Comparison of ENCODE assay signal across 10 cellular contexts in the genomic region with DNA sequence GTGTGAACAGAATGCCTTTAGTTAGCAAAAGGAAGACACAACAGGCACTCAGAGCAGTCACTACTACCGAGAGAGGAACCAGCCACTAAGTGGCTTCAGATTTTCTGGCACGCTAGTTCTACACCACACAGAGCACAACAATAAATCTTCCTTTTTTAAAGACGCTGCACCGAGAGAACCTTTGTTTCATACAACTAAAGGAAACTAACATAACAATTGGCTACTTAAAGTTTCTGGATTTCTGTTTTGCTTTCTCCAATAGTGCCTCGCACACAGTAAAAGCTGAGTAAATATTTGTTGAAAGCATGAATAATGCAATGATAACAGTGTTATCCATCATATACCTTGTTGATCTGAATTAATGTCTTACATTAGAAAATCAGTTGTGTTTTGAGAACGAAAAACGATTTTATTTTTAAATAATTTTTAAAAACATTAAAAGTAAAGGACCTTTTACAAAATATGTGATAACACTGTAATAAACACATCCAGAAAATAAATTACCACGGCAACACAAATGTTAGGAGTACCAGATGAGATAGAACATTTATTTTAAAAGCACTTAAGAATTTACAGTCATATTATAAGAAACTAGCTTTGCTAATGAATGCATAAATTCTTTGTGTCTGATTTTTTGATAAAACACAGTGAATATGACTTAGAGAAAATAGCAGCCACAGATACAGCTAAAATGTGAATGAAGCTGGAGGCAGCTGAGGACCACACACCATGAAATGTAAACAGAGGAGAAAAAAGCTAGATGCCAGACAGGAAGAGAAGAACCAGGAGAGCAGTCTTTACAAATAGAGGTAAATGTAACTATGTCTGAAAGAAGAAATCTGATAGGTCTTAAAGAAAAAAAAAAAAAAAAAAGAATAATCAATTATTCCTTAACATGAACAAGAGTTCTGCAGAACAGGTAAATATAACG. TPM values are rescaled to one million over a fixed set of nuclear protein-coding genes. Genes with fewer than 3 reads are reported as not detected.
A peak's percentile ranks its signal among the peaks of the same experiment; 100 is the strongest.
DNase-seq lines count a peak whose midpoint lies in the region; ATAC-seq and TF ChIP-seq lines count a peak whose summit lies in the region.
"Had no signal": no experiment of that assay in that cellular context is flagged by ENCODE, and none has a peak within 500 bp of the region (broad histone marks: within the 10 kb centered on the region; RNA-seq: fewer than 3 reads in every experiment).

No MANE protein-coding gene starts in this region.

- DNase-seq in DMS79 (lab: John Stamatoyannopoulos, UW): peak; percentile 20
- peak; percentile 31 for DNase-seq in NCI-H1105 (lab: John Stamatoyannopoulos, UW)
- peak in 1 of 2 experiments; percentile 73 for DNase-seq in SJSA1 (ENCODE audit: low read depth in 1 of 2, low spot score in 2 of 2)
- no peak for DNase-seq in left colon
- DNase-seq in WERI-Rb-1: no peak
- DNase-seq in ACHN: no peak
- DNase-seq in activated CD4-positive, alpha-beta T cell treated with anti-CD3 and anti-CD28 coated beads, Interleukin-2, amount 50 U/mL, for 4 hours: no peak
- no peak for DNase-seq in Kasumi-1 (lab: John Stamatoyannopoulos, UW)
- DNase-seq: activated CD4-positive, alpha-beta T cell treated with anti-CD3 and anti-CD28 coated beads, Interleukin-2, amount 50 U/mL, for 1 hour had no signal

- H3K9me3 ChIP-seq in SJSA1 (replicated peaks) (no peaks in the 10 kb centered on the region), WERI-Rb-1 (ENCODE audit: severe bottlenecking) (no peaks in the 10 kb centered on the region)

- H3K27me3 ChIP-seq in SJSA1 (replicated peaks) (no peaks in the 10 kb centered on the region), WERI-Rb-1 (ENCODE audit: insufficient read depth, low read depth, severe bottlenecking) (no peaks in the 10 kb centered on the region)

- peak; percentile 61 for ATAC-seq in left colon

- in situ Hi-C loops in ACHN (cut with HindIII; ENCODE audit: low pct_ligation_motif_present, low pct_unique_long_range_greater_than_20kb, low sequenced_read_pairs): no loop called here

- no peak for TF ChIP-seq CTCF in WERI-Rb-1 (IDR thresholded peaks at IDR 0.05; ENCODE audit: low read depth, low read length)

- intact Hi-C loops in left colon (cut with DNase I, micrococcal nuclease): no loop called here

- H3K4me3 ChIP-seq in SJSA1 (peak overlapping the region; percentile 8), WERI-Rb-1 (ENCODE audit: low read depth, low read length) (no peak overlapping the region)
- H3K4me3 ChIP-seq: skin epidermis had no signal

- H3K36me3 ChIP-seq in SJSA1 (peaks cover 6% of the 10 kb centered on the region; the same call in 1 of the 2 replicates), WERI-Rb-1 (peaks cover 6% of the 10 kb centered on the region)

- peak overlapping the region; percentile 35 for H3K27ac ChIP-seq in SJSA1
- no peak overlapping the region for H3K27ac ChIP-seq in WERI-Rb-1
- H3K27ac ChIP-seq: skin epidermis had no signal

- H3K4me1 ChIP-seq in SJSA1 (replicated peaks): peaks cover 30% of the 10 kb centered on the region

RNA-seq across cellular contexts. Expression of a gene that starts 14.8 kb away (rescaled TPM):
- total RNA-seq in SJSA1 (2014; rRNA removed; shearing (Covaris generic)): 23.6 and 26.9 TPM in 2 replicates
- total RNA-seq in left colon: 1 to 10 TPM; 7.7 to 9.2 TPM

Comparison
In these comparisons a context has a peak if more than half of its experiments do, and no peak if none do; other contexts are left out.
1. DNase-seq: peak in DMS79 (single experiment) and NCI-H1105 (single experiment); none in left colon (0 of 2), WERI-Rb-1 (single experiment), ACHN (single experiment), activated CD4-positive, alpha-beta T cell treated with anti-CD3 and anti-CD28 coated beads, Interleukin-2, amount 50 U/mL, for 4 hours (0 of 2) and Kasumi-1 (0 of 2).